8 cellular contexts compared by ENCODE assay signal in genomic region chr19:3368848-3369336, GRCh38. TPM values are rescaled to one million over a fixed set of nuclear protein-coding genes. Genes with fewer than 3 reads are reported as not detected.
DNase-seq lines count a peak whose midpoint lies in the region; ATAC-seq and TF ChIP-seq lines count a peak whose summit lies in the region.

No MANE protein-coding gene starts in this region.

- intact Hi-C loops in heart right ventricle (cut with DNase I) (loop anchor here in 2 of 10 donors (5.0 kb wide), 2 partner anchors 33 to 38 kb away; no protein-coding TSS in a partner anchor), Right ventricle myocardium inferior (cut with DNase I) (loop anchor here (2.0 kb wide), 1 partner anchor 18 kb away; no protein-coding TSS in a partner anchor), body of pancreas (cut with DNase I) (no loop called here), uterus (cut with DNase I; ENCODE audit: low total_unique reads) (no loop called here)

- TF ChIP-seq CTCF in heart right ventricle (IDR thresholded peaks at IDR 0.05) (no peak), body of pancreas (IDR thresholded peaks at IDR 0.05) (no peak), lung (IDR thresholded peaks at IDR 0.05; ENCODE audit: control extremely low read depth, extremely low read depth) (no peak), uterus (IDR thresholded peaks at IDR 0.05) (no peak)

- WGBS in heart right ventricle, 2 donors: 30 to 38% methylated on average over 4 of the region's 4 CpGs
- WGBS in body of pancreas, 2 donors: 13 to 32% methylated on average over 4 of the region's 4 CpGs
- WGBS in lung, 2 donors: 49 to 51% methylated on average over 4 of the region's 4 CpGs

- ATAC-seq in heart right ventricle: no peak
- ATAC-seq in Right ventricle myocardium inferior: no peak
- ATAC-seq in body of pancreas: no peak
- ATAC-seq in lung (ENCODE audit: insufficient read depth, low FRiP score): no peak
- ATAC-seq in HG03457 (IDR thresholded peaks at IDR 0.05; ENCODE audit: unreplicated experiment): no peak

- no peaks in the 10 kb centered on the region for H3K27me3 ChIP-seq in heart right ventricle
- no peaks in the 10 kb centered on the region for H3K27me3 ChIP-seq in body of pancreas
- H3K27me3 ChIP-seq in lung (ENCODE audit: control insufficient read depth, insufficient read depth): no peaks in the 10 kb centered on the region
- H3K27me3 ChIP-seq in uterus: no peaks in the 10 kb centered on the region

- H3K36me3 ChIP-seq in heart right ventricle (peaks cover 0 to 10% (median 0%) of the 10 kb centered on the region in 9 donors), body of pancreas (replicated peaks in 1 of 2; ENCODE audit: insufficient read depth in 1 of 2, low read depth in 2 of 2) (no peaks in the 10 kb centered on the region), lung (ENCODE audit: control insufficient read depth in 2 of 2, insufficient read depth in 2 of 2, low read length in 2 of 2) (peaks cover 0 to 5% of the 10 kb centered on the region in 2 donors), uterus (no peaks in the 10 kb centered on the region)

- no peak for TF ChIP-seq POLR2A in body of pancreas (IDR thresholded peaks at IDR 0.05)
- no peak for TF ChIP-seq POLR2A in uterus (IDR thresholded peaks at IDR 0.05)

- H3K9me3 ChIP-seq in heart right ventricle: no peaks in the 10 kb centered on the region
- H3K9me3 ChIP-seq in body of pancreas: no peaks in the 10 kb centered on the region
- no peaks in the 10 kb centered on the region for H3K9me3 ChIP-seq in lung (ENCODE audit: control insufficient read depth in 2 of 2, insufficient read depth in 1 of 2, low read length in 1 of 2)
- no peaks in the 10 kb centered on the region for H3K9me3 ChIP-seq in uterus

- H3K27ac ChIP-seq in heart right ventricle (peak overlapping the region; percentile 94 to 100 (median 98)), body of pancreas (peak overlapping the region; percentile 97 to 99 (median 99)), lung (ENCODE audit: low read depth in 1 of 2, low read length in 1 of 2) (peak overlapping the region; percentile 86 to 95), uterus (peak overlapping the region; percentile 97 to 99)

- H3K4me1 ChIP-seq in heart right ventricle (peaks cover 25 to 69% (median 51%) of the 10 kb centered on the region in 9 donors), body of pancreas (peaks cover 78% of the 10 kb centered on the region), lung (ENCODE audit: control insufficient read depth in 2 of 2, insufficient read depth in 2 of 2, low read length in 2 of 2) (peaks cover 0 to 17% of the 10 kb centered on the region in 2 donors), uterus (peaks cover 0 to 23% of the 10 kb centered on the region in 2 donors)

- DNase-seq in heart right ventricle (no peak), Right ventricle myocardium inferior (ENCODE audit: missing footprints) (no peak), body of pancreas (no peak), lung (ENCODE audit: low spot score) (no peak), uterus (no peak), NCI-H226 (no peak)
- DNase-seq in activated CD8-positive, alpha-beta memory T cell treated with anti-CD3 and anti-CD28 coated beads, Interleukin-2, amount 50 U/mL, for 48 hours: no peak

- H3K4me3 ChIP-seq in heart right ventricle (peak overlapping the region in 9 of 10 donors; percentile 78 to 95 (median 84)), body of pancreas (peak overlapping the region in 1 of 2 donors; percentile 13), lung (no peak overlapping the region), uterus (peak overlapping the region; percentile 61 to 96)

RNA-seq across cellular contexts. Expression of gene NFIC, which starts 2.5 kb away (rescaled TPM):
- total RNA-seq in heart right ventricle (100 to 1,000 TPM; 132 to 217 (median 161) TPM), Right ventricle myocardium inferior (164 TPM), body of pancreas (100 to 1,000 TPM; 178 to 186 TPM), lung (100 to 1,000 TPM in 1 of 2 donors, 10 to 100 TPM in 1; 43.9 to 208 TPM), uterus (100 to 1,000 TPM in 2 of 4 donors, 10 to 100 TPM in 2; 18.5 to 361 (median 82.9) TPM)
- polyA plus RNA-seq in heart right ventricle (100 to 1,000 TPM in 1 of 2 donors, 10 to 100 TPM in 1; 52.3 to 147 TPM), lung (10 to 100 TPM; 40.4 to 55.6 TPM)
